In the genomic region with DNA sequence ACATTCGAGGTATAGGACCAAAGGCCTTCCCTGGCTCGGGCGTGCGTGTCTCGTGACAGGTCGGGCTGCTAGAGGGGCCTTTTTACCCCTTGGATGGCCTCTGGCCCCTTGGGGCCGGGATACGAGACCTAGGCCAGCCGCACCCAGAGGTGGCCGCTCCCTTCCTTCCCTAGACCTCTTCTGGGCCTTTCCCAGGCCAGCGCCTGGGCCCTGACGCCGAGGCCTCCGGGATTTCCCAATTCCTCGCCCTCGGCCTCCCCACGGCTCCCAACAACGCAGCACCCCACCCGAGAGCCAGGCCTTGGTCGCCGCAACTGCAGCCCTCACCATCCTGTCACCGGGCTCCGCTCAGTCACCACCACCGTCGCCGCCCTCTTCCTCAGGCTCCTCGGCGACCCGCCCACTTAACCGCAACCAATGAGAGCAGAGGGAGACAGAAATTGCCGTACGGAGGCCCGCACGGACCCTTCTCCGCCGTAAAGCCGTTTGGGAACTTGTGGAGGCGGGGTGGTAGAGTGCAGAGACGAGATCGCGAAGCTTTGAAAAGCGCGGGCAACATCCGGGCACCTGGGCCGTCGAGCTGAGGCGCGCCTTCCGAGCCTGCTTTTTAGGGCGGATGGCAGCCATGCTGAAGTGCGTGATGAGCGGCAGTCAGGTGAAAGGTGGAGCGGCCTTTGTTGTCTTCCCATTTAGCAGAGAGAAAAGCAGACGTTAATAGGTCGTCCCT, we compare ENCODE assay signal across 8 cellular contexts. TPM values are rescaled to one million over a fixed set of nuclear protein-coding genes. Genes with fewer than 3 reads are reported as not detected.
DNase-seq lines count a peak whose midpoint lies in the region; ATAC-seq and TF ChIP-seq lines count a peak whose summit lies in the region.

TSS of gene RAD9B (plus strand) at position 610 of the 727 bp plus-strand sequence. CDS start at position 617, 7 bp downstream.
TSS of gene VPS29 (minus strand) at position 390 of the 727 bp plus-strand sequence. CDS start at position 330, 60 bp downstream.

- intact Hi-C loops in CD14-positive monocyte (cut with micrococcal nuclease) (loop anchor here (1.0 to 5.0 kb wide), 5 partner anchors 34 to 115 kb away; partner anchors contain the start of genes FAM216A (in 2 of the 2), GPN3 (in 2 of the 2) and ARPC3 (in 1 of the 2)), left lung (cut with DNase I) (no loop called here)
- intact Hi-C loops in dendritic cell treated with granulocyte-macrophage colony-stimulating factor and Interleukin-4, amounts not matched to agents 40 ng/mL and 50 ng/mL, for 4 days (cut with micrococcal nuclease), result loop anchor here (2.0 to 10.0 kb wide), 3 partner anchors 35 to 53 kb away; partner anchors contain the start of genes ARPC3, FAM216A and GPN3

- H3K4me3 ChIP-seq in left lung, result peak within 1 kb of the TSS; percentile 97 to 99

- no peaks in the 10 kb centered on the region for H3K9me3 ChIP-seq in left lung

- ATAC-seq in GM19395 (IDR thresholded peaks at IDR 0.05; ENCODE audit: unreplicated experiment), result peak; percentile 94
- ATAC-seq in HG03558 (IDR thresholded peaks at IDR 0.05; ENCODE audit: extremely low read depth, unreplicated experiment), result peak; percentile 81
- peak; percentile 96 for ATAC-seq in left lung

- peak within 1 kb of the TSS; percentile 94 to 98 (median 96) for H3K27ac Mint-ChIP-seq in CD14-positive monocyte
- peak within 1 kb of the TSS; percentile 92 for H3K27ac Mint-ChIP-seq in dendritic cell treated with granulocyte-macrophage colony-stimulating factor and Interleukin-4, amounts not matched to agents 40 ng/mL and 50 ng/mL, for 4 days

- H3K27me3 ChIP-seq in left lung, result no peaks in the 10 kb centered on the region

- peaks cover 8 to 48% of the 10 kb centered on the region in 2 donors for H3K4me1 ChIP-seq in left lung

- no peaks in the 10 kb centered on the region for H3K9me3 Mint-ChIP-seq in CD14-positive monocyte
- no peaks in the 10 kb centered on the region for H3K9me3 Mint-ChIP-seq in dendritic cell treated with granulocyte-macrophage colony-stimulating factor and Interleukin-4, amounts not matched to agents 40 ng/mL and 50 ng/mL, for 4 days

- no peak for TF ChIP-seq CTCF in CD14-positive monocyte (IDR thresholded peaks at IDR 0.05)
- no peak for TF ChIP-seq CTCF in left lung (IDR thresholded peaks at IDR 0.05)

- peaks cover 38% of the 10 kb centered on the region for H3K4me1 Mint-ChIP-seq in CD14-positive monocyte
- H3K4me1 Mint-ChIP-seq in dendritic cell treated with granulocyte-macrophage colony-stimulating factor and Interleukin-4, amounts not matched to agents 40 ng/mL and 50 ng/mL, for 4 days (ENCODE audit: low read depth), result peaks cover 28% of the 10 kb centered on the region

- no peaks in the 10 kb centered on the region for H3K27me3 Mint-ChIP-seq in CD14-positive monocyte (ENCODE audit: low read depth in 3 of 3)
- H3K27me3 Mint-ChIP-seq in dendritic cell treated with granulocyte-macrophage colony-stimulating factor and Interleukin-4, amounts not matched to agents 40 ng/mL and 50 ng/mL, for 4 days, result no peaks in the 10 kb centered on the region

- H3K36me3 ChIP-seq in left lung, result peaks cover 0 to 9% of the 10 kb centered on the region in 2 donors

- H3K36me3 Mint-ChIP-seq in CD14-positive monocyte, result peaks cover under 1 to 2% of the 10 kb centered on the region in 2 donors
- H3K36me3 Mint-ChIP-seq in dendritic cell treated with granulocyte-macrophage colony-stimulating factor and Interleukin-4, amounts not matched to agents 40 ng/mL and 50 ng/mL, for 4 days (ENCODE audit: low read depth), result peaks cover 27% of the 10 kb centered on the region

- DNase-seq in CD14-positive monocyte (ENCODE audit: low spot score), result peak; percentile 98
- peak; percentile 99 for DNase-seq in NCI-H748 (lab: John Stamatoyannopoulos, UW; ENCODE audit: unreplicated experiment)
- peak; percentile 96 to 98 for DNase-seq in activated CD4-positive, alpha-beta T cell treated with anti-CD3 and anti-CD28 coated beads, Interleukin-2, amount 50 U/mL, for 24 hours (ENCODE audit: low read depth in 1 of 2, low spot score in 1 of 2)
- DNase-seq in left lung, result peak; percentile 98
- DNase-seq in stimulated activated CD4-positive, alpha-beta T cell treated with anti-CD3 and anti-CD28 coated beads, Interleukin-2, amount 100 ng/mL, for 4 hours (ENCODE audit: low read depth), result peak; percentile 98

- H3K4me3 Mint-ChIP-seq in CD14-positive monocyte, result peak within 1 kb of the TSS; percentile 98
- H3K4me3 Mint-ChIP-seq in dendritic cell treated with granulocyte-macrophage colony-stimulating factor and Interleukin-4, amounts not matched to agents 40 ng/mL and 50 ng/mL, for 4 days, result peak within 1 kb of the TSS; percentile 89

- H3K27ac ChIP-seq in left lung, result peak within 1 kb of the TSS; percentile 93 to 98

RNA-seq across cellular contexts. Expression of gene RAD9B, which starts in this region (rescaled TPM):
- polyA plus RNA-seq in CD14-positive monocyte, result 1 to 10 TPM; 1.3 to 3.0 TPM
- 1 to 10 TPM in 1 of 2 donors, under 1 TPM in 1; 0.55 to 1.3 TPM for total RNA-seq in left lung

RNA-seq across cellular contexts. Expression of gene VPS29, which starts in this region (rescaled TPM):
- polyA plus RNA-seq in CD14-positive monocyte, result 100 to 1,000 TPM; 342 to 409 TPM
- 100 to 1,000 TPM in 1 of 2 donors, 10 to 100 TPM in 1; 91.7 to 115 TPM for total RNA-seq in left lung

Comparison
In these comparisons a context has a peak if more than half of its experiments do, and no peak if none do; other contexts are left out.
1. Peak in every context shown above with its lines: DNase-seq, ATAC-seq, H3K4me3 ChIP-seq and H3K27ac ChIP-seq.
2. intact Hi-C loops: an anchor here in CD14-positive monocyte (1.0 to 5.0 kb wide) and dendritic cell treated with granulocyte-macrophage colony-stimulating factor and Interleukin-4, amounts not matched to agents 40 ng/mL and 50 ng/mL, for 4 days (2.0 to 10.0 kb wide); none called in left lung.